ENCODE assay signal across 1 cellular context in genomic region chr1:24018611-24019580, GRCh38.
TF ChIP-seq lines count a peak whose summit lies in the region.

No MANE protein-coding gene starts in this region.

TF ChIP-seq in SK-N-SH, 30 proteins besides CTCF, POLR2A, EP300 and RAD21 (continued from another document):
- TF ChIP-seq NFIC (IDR thresholded peaks at IDR 0.05; ENCODE audit: borderline replicate concordance) (peak; percentile 99), POLR2AphosphoS5 (IDR thresholded peaks at IDR 0.05; ENCODE audit: low read depth, low read length) (peak; percentile 59; the same call in 1 of the 2 replicates), ELF1 (IDR thresholded peaks at IDR 0.05) (no peak)
TF ChIP-seq in SK-N-SH: peak in this region for 14.
